ENCODE assay signal across 1 cellular context in the genomic region with DNA sequence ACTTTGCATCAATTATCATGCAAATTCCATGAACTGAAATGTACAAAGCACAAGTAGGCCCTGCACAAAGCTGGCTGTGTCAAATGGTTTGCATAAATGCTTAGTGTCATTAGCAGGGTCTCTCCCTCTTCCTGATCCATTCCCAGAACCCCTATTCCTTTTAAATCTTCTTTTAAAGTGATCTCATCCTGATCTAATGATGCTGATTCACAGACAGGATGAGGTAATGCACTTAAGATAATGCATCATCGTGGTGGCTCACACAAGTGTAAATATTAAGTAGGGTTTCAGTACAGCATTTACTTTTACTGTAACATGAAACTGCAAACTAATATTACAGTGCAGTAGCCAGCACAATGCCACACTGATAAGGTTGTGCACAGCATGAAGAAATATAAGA.
TF ChIP-seq lines count a peak whose summit lies in the region.

No MANE protein-coding gene starts in this region.

TF ChIP-seq in HEK293, 187 proteins besides CTCF, POLR2A, EP300 and RAD21:
- TF ChIP-seq, protein P1, sequence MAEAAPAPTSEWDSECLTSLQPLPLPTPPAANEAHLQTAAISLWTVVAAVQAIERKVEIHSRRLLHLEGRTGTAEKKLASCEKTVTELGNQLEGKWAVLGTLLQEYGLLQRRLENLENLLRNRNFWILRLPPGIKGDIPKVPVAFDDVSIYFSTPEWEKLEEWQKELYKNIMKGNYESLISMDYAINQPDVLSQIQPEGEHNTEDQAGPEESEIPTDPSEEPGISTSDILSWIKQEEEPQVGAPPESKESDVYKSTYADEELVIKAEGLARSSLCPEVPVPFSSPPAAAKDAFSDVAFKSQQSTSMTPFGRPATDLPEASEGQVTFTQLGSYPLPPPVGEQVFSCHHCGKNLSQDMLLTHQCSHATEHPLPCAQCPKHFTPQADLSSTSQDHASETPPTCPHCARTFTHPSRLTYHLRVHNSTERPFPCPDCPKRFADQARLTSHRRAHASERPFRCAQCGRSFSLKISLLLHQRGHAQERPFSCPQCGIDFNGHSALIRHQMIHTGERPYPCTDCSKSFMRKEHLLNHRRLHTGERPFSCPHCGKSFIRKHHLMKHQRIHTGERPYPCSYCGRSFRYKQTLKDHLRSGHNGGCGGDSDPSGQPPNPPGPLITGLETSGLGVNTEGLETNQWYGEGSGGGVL (tag by site-specific recombination; IDR thresholded peaks at IDR 0.05), result 0 out of 2 replicates have a peak, but pooled peaks have one; percentile 21
- peak; percentile 24; the same call in 1 of the 2 replicates for TF ChIP-seq ZNF394 (tag by site-specific recombination; IDR thresholded peaks at IDR 0.05; ENCODE audit: borderline replicate concordance)
- TF ChIP-seq, protein P2, sequence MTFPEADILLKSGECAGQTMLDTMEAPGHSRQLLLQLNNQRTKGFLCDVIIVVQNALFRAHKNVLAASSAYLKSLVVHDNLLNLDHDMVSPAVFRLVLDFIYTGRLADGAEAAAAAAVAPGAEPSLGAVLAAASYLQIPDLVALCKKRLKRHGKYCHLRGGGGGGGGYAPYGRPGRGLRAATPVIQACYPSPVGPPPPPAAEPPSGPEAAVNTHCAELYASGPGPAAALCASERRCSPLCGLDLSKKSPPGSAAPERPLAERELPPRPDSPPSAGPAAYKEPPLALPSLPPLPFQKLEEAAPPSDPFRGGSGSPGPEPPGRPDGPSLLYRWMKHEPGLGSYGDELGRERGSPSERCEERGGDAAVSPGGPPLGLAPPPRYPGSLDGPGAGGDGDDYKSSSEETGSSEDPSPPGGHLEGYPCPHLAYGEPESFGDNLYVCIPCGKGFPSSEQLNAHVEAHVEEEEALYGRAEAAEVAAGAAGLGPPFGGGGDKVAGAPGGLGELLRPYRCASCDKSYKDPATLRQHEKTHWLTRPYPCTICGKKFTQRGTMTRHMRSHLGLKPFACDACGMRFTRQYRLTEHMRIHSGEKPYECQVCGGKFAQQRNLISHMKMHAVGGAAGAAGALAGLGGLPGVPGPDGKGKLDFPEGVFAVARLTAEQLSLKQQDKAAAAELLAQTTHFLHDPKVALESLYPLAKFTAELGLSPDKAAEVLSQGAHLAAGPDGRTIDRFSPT (tag by site-specific recombination; IDR thresholded peaks at IDR 0.05), result peak; percentile 46; the same call in 1 of the 2 replicates
- peak; percentile 74 for TF ChIP-seq ZBTB21 (tag by site-specific recombination; IDR thresholded peaks at IDR 0.05)
- peak; percentile 65 for TF ChIP-seq ZNF629 (tag by site-specific recombination; IDR thresholded peaks at IDR 0.05)
- TF ChIP-seq TRIM28 (IDR thresholded peaks at IDR 0.05; ENCODE audit: borderline replicate concordance, low read length), result peak; percentile 57; the same call in 1 of the 2 replicates
- no peak for TF ChIP-seq ZNF112 (tag by site-specific recombination; IDR thresholded peaks at IDR 0.05)
- TF ChIP-seq ZNF341 (tag by site-specific recombination; IDR thresholded peaks at IDR 0.05; ENCODE audit: low read depth), result no peak
- 0 out of 2 replicates have a peak, but pooled peaks have one; percentile 15 for TF ChIP-seq SP7 (tag by site-specific recombination; IDR thresholded peaks at IDR 0.05)
- TF ChIP-seq, protein P3, sequence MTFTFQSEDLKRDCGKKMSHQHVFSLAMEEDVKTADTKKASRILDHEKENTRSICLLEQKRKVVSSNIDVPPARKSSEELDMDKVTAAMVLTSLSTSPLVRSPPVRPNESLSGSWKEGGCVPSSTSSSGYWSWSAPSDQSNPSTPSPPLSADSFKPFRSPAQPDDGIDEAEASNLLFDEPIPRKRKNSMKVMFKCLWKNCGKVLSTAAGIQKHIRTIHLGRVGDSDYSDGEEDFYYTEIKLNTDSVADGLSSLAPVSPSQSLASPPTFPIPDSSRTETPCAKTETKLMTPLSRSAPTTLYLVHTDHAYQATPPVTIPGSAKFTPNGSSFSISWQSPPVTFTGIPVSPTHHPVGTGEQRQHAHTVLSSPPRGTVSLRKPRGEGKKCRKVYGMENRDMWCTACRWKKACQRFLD (tag by site-specific recombination; IDR thresholded peaks at IDR 0.05), result no peak
- TF ChIP-seq ZNF366 (tag by site-specific recombination; conservative IDR thresholded peaks at IDR 0.05), result peak; percentile 75
- TF ChIP-seq SCRT2 (tag by site-specific recombination; IDR thresholded peaks at IDR 0.05), result peak; percentile 57
- TF ChIP-seq ZNF211 (tag by site-specific recombination; IDR thresholded peaks at IDR 0.05; ENCODE audit: low read depth), result no peak
- no peak for TF ChIP-seq ZFP41 (tag by site-specific recombination; IDR thresholded peaks at IDR 0.05; ENCODE audit: borderline replicate concordance)
- TF ChIP-seq, protein P4, sequence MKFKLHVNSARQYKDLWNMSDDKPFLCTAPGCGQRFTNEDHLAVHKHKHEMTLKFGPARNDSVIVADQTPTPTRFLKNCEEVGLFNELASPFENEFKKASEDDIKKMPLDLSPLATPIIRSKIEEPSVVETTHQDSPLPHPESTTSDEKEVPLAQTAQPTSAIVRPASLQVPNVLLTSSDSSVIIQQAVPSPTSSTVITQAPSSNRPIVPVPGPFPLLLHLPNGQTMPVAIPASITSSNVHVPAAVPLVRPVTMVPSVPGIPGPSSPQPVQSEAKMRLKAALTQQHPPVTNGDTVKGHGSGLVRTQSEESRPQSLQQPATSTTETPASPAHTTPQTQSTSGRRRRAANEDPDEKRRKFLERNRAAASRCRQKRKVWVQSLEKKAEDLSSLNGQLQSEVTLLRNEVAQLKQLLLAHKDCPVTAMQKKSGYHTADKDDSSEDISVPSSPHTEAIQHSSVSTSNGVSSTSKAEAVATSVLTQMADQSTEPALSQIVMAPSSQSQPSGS (tag by site-specific recombination; IDR thresholded peaks at IDR 0.05; ENCODE audit: low read depth), result peak; percentile 45; the same call in 1 of the 2 replicates
